8 cellular contexts compared by ENCODE assay signal in genomic region chr20:7094438-7094997, GRCh38.
DNase-seq lines count a peak whose midpoint lies in the region; TF ChIP-seq lines count a peak whose summit lies in the region.

No MANE protein-coding gene starts in this region.

- H3K36me3 ChIP-seq in PC-9 (ENCODE audit: low read depth) (no peaks in the 10 kb centered on the region), esophagus muscularis mucosa (no peaks in the 10 kb centered on the region)

- H3K9me2 ChIP-seq in PC-9 (ENCODE audit: insufficient read depth) = no peaks in the 10 kb centered on the region

- H3K79me2 ChIP-seq in PC-9 (ENCODE audit: low read depth) = no peaks in the 10 kb centered on the region

- H3F3A ChIP-seq in PC-9 (ENCODE audit: insufficient read depth, low read depth) = no peaks in the 10 kb centered on the region

- DNase-seq in DMS153 treated with DMSO at 0.1 percent for 48 hours (lab: John Stamatoyannopoulos, UW; ENCODE audit: unreplicated experiment) (peak; percentile 28), DMS153 (lab: John Stamatoyannopoulos, UW) (no peak), HT1080 (ENCODE audit: low read depth) (peak; percentile 50), PC-9 (no peak), fibroblast of villous mesenchyme (ENCODE audit: low read depth) (peak; percentile 44), cerebellar cortex (ENCODE audit: low spot score) (no peak), esophagus muscularis mucosa (ENCODE audit: extremely low spot score) (no peak)
- peak; percentile 32 for DNase-seq in stimulated activated CD8-positive, alpha-beta memory T cell treated with anti-CD3 and anti-CD28 coated beads, Interleukin-4, amount 100 ng/mL, for 48 hours

- no peak overlapping the region for H3K4me2 ChIP-seq in PC-9

- 31% methylated on average over 7 of the region's 7 CpGs for WGBS in esophagus muscularis mucosa

- TF ChIP-seq CTCF in PC-9 (conservative IDR thresholded peaks at IDR 0.05) (peak; percentile 76), fibroblast of villous mesenchyme (IDR thresholded peaks at IDR 0.05; ENCODE audit: insufficient read depth, low read depth, low read length) (peak; percentile 69), esophagus muscularis mucosa (IDR thresholded peaks at IDR 0.05) (peak in 1 of 3 experiments; percentile 35)

- TF ChIP-seq EP300 in esophagus muscularis mucosa (IDR thresholded peaks at IDR 0.05) = no peak

- H4K20me1 ChIP-seq in PC-9 (ENCODE audit: insufficient read depth) = no peaks in the 10 kb centered on the region

- H2AFZ ChIP-seq in PC-9 = no peak overlapping the region

- H3K27ac ChIP-seq in PC-9 = no peak overlapping the region
- no peak overlapping the region for H3K27ac ChIP-seq in esophagus muscularis mucosa (replicated peaks in 1 of 4)

- H3K4me1 ChIP-seq in PC-9 (replicated peaks; ENCODE audit: insufficient read depth) (no peaks in the 10 kb centered on the region), esophagus muscularis mucosa (no peaks in the 10 kb centered on the region)

- CTCF ChIA-PET in PC-9 (lab: Charles Lee) = no interaction called here

- H3K4me3 ChIP-seq in PC-9 (no peak overlapping the region), fibroblast of villous mesenchyme (ENCODE audit: low read depth, low read length) (no peak overlapping the region), esophagus muscularis mucosa (no peak overlapping the region)

- H3K9me3 ChIP-seq in PC-9 (ENCODE audit: insufficient read depth, low read depth) = no peaks in the 10 kb centered on the region; the same call in 1 of the 2 replicates
- H3K9me3 ChIP-seq in esophagus muscularis mucosa = peaks cover 0 to 7% (median 3%) of the 10 kb centered on the region in 4 donors

- intact Hi-C loops in PC-9 (cut with micrococcal nuclease; ENCODE audit: unreplicated experiment) (no loop called here), esophagus muscularis mucosa (cut with DNase I) (no loop called here)

- no TSS peak for BruUV-seq in PC-9 (replicated peaks; lab: Mats Ljungman, UMichigan)

- H3K27me3 ChIP-seq in PC-9 (ENCODE audit: insufficient read depth, low read depth) (no peaks in the 10 kb centered on the region), esophagus muscularis mucosa (no peaks in the 10 kb centered on the region)

- TF ChIP-seq POLR2A in esophagus muscularis mucosa (IDR thresholded peaks at IDR 0.05; ENCODE audit: low read depth) = no peak

- POLR2A ChIA-PET in PC-9 (lab: Charles Lee; ENCODE audit: unreplicated experiment) = no interaction called here

Comparison
In these comparisons a context has a peak if more than half of its experiments do, and no peak if none do; other contexts are left out.
1. DNase-seq: peak in DMS153 treated with DMSO at 0.1 percent for 48 hours (single experiment), HT1080 (single experiment), fibroblast of villous mesenchyme (single experiment) and stimulated activated CD8-positive, alpha-beta memory T cell treated with anti-CD3 and anti-CD28 coated beads, Interleukin-4, amount 100 ng/mL, for 48 hours (single experiment); none in DMS153 (single experiment), PC-9 (0 of 2), cerebellar cortex (single experiment) and esophagus muscularis mucosa (single experiment).